In genomic region chr7:148814938-148815559, GRCh38 we compare ENCODE assay signal across 17 cellular contexts.
DNase-seq lines count a peak whose midpoint lies in the region; ATAC-seq and TF ChIP-seq lines count a peak whose summit lies in the region.
"Had no signal": no experiment of that assay in that cellular context is flagged by ENCODE, and none has a peak within 500 bp of the region (broad histone marks: within the 10 kb centered on the region; RNA-seq: fewer than 3 reads in every experiment).

No MANE protein-coding gene starts in this region.

- no peak overlapping the region for H3K4me3 Mint-ChIP-seq in activated naive CD8-positive, alpha-beta T cell treated with anti-CD3 and anti-CD28 coated beads for 36 hours
- no peak overlapping the region for H3K4me3 Mint-ChIP-seq in activated naive CD8-positive, alpha-beta T cell treated with anti-CD3 and anti-CD28 coated beads, Interleukin-2, amount 50 U/mL, for 24 hours
- no peak overlapping the region for H3K4me3 Mint-ChIP-seq in glutamatergic neuron (ENCODE audit: unreplicated experiment)
- H3K4me3 Mint-ChIP-seq: CD14-positive monocyte, IgD-negative memory B cell had no signal

- H3K27ac ChIP-seq in SK-N-MC: peak overlapping the region; percentile 40; the same call in 1 of the 2 replicates
- H3K27ac ChIP-seq: HL-60 had no signal

- peaks cover 2% of the 10 kb centered on the region for H3K4me1 Mint-ChIP-seq in activated naive CD8-positive, alpha-beta T cell treated with anti-CD3 and anti-CD28 coated beads for 36 hours
- H3K4me1 Mint-ChIP-seq in activated naive CD8-positive, alpha-beta T cell treated with anti-CD3 and anti-CD28 coated beads, Interleukin-2, amount 50 U/mL, for 24 hours: no peaks in the 10 kb centered on the region
- peaks cover 13% of the 10 kb centered on the region for H3K4me1 Mint-ChIP-seq in glutamatergic neuron (ENCODE audit: low read depth, unreplicated experiment)

- no peak overlapping the region for H3K9ac ChIP-seq in SK-N-MC (ENCODE audit: insufficient read length)

- no peaks in the 10 kb centered on the region for H3K27me3 Mint-ChIP-seq in activated naive CD8-positive, alpha-beta T cell treated with anti-CD3 and anti-CD28 coated beads for 36 hours
- H3K27me3 Mint-ChIP-seq in activated naive CD8-positive, alpha-beta T cell treated with anti-CD3 and anti-CD28 coated beads, Interleukin-2, amount 50 U/mL, for 24 hours: no peaks in the 10 kb centered on the region
- peaks cover 4% of the 10 kb centered on the region for H3K27me3 Mint-ChIP-seq in glutamatergic neuron (ENCODE audit: unreplicated experiment)
- H3K27me3 Mint-ChIP-seq: IgD-negative memory B cell had no signal

- no peak overlapping the region for H3K4me3 ChIP-seq in SK-N-MC
- H3K4me3 ChIP-seq: HAP-1 had no signal

- H3K9me3 Mint-ChIP-seq in activated naive CD8-positive, alpha-beta T cell treated with anti-CD3 and anti-CD28 coated beads for 36 hours: no peaks in the 10 kb centered on the region
- H3K9me3 Mint-ChIP-seq in activated naive CD8-positive, alpha-beta T cell treated with anti-CD3 and anti-CD28 coated beads, Interleukin-2, amount 50 U/mL, for 24 hours: no peaks in the 10 kb centered on the region
- peaks cover 3% of the 10 kb centered on the region for H3K9me3 Mint-ChIP-seq in glutamatergic neuron (ENCODE audit: unreplicated experiment)
- H3K9me3 Mint-ChIP-seq: CD14-positive monocyte, IgD-negative memory B cell had no signal

- H3K27ac Mint-ChIP-seq in activated naive CD8-positive, alpha-beta T cell treated with anti-CD3 and anti-CD28 coated beads for 36 hours: peak overlapping the region; percentile 39
- no peak overlapping the region for H3K27ac Mint-ChIP-seq in activated naive CD8-positive, alpha-beta T cell treated with anti-CD3 and anti-CD28 coated beads, Interleukin-2, amount 50 U/mL, for 24 hours
- H3K27ac Mint-ChIP-seq in glutamatergic neuron (ENCODE audit: unreplicated experiment): peak overlapping the region; percentile 50
- H3K27ac Mint-ChIP-seq: IgD-negative memory B cell had no signal

- ATAC-seq in activated naive CD8-positive, alpha-beta T cell treated with anti-CD3 and anti-CD28 coated beads, Interleukin-2, amount 50 U/mL, for 24 hours: no peak

- peaks cover 52% of the 10 kb centered on the region for H3K36me3 Mint-ChIP-seq in activated naive CD8-positive, alpha-beta T cell treated with anti-CD3 and anti-CD28 coated beads for 36 hours
- H3K36me3 Mint-ChIP-seq in activated naive CD8-positive, alpha-beta T cell treated with anti-CD3 and anti-CD28 coated beads, Interleukin-2, amount 50 U/mL, for 24 hours (ENCODE audit: low read depth): peaks cover 81% of the 10 kb centered on the region
- no peaks in the 10 kb centered on the region for H3K36me3 Mint-ChIP-seq in glutamatergic neuron (ENCODE audit: unreplicated experiment)

- H3K9me3 ChIP-seq in SK-N-MC (ENCODE audit: low read depth, low read length): no peaks in the 10 kb centered on the region
- H3K9me3 ChIP-seq: HAP-1 had no signal

- TF ChIP-seq CTCF in glutamatergic neuron (IDR thresholded peaks at IDR 0.05; ENCODE audit: partially characterized antibody, unreplicated experiment): no peak

- DNase-seq in activated naive CD8-positive, alpha-beta T cell treated with anti-CD3 and anti-CD28 coated beads for 36 hours: no peak
- DNase-seq in activated naive CD8-positive, alpha-beta T cell treated with anti-CD3 and anti-CD28 coated beads, Interleukin-2, amount 50 U/mL, for 24 hours: no peak
- DNase-seq in SK-N-MC (ENCODE audit: low read depth, low spot score): no peak
- no peak for DNase-seq in glutamatergic neuron
- DNase-seq in GM19240 (ENCODE audit: insufficient read length, low spot score): no peak
- no peak for DNase-seq in stimulated activated CD4-positive, alpha-beta T cell treated with anti-CD3 and anti-CD28 coated beads, Interleukin-2, amount 100 ng/mL, for 24 hours
- no peak for DNase-seq in stimulated activated CD4-positive, alpha-beta T cell treated with anti-CD3 and anti-CD28 coated beads, Interleukin-2, amount 100 ng/mL, for 48 hours
- DNase-seq: NCI-H1105 treated with DMSO at 0.1 percent for 48 hours; NCI-H187; NCI-H345; NK-92 treated with Interleukin-12 subunit alpha and Interleukin-12 subunit beta, amount 100 ng/mL, for 24 hours; OCI-M1; SHP77 treated with DMSO at 0.1 percent for 48 hours had no signal

- peaks cover 100% of the 10 kb centered on the region for H3K36me3 ChIP-seq in SK-N-MC (ENCODE audit: insufficient read depth, low read length)
